ENCODE assay signal across 18 cellular contexts in genomic region chr18:53941601-53942335, GRCh38.
DNase-seq lines count a peak whose midpoint lies in the region; ATAC-seq and FAIRE-seq lines count a peak whose summit lies in the region.
"Had no signal": no experiment of that assay in that cellular context is flagged by ENCODE, and none has a peak within 500 bp of the region (broad histone marks: within the 10 kb centered on the region; RNA-seq: fewer than 3 reads in every experiment).

No MANE protein-coding gene starts in this region.

- H3K36me3 Mint-ChIP-seq in CD4-positive, alpha-beta memory T cell: no peaks in the 10 kb centered on the region
- H3K36me3 Mint-ChIP-seq: activated naive CD8-positive, alpha-beta T cell treated with anti-CD3 and anti-CD28 coated beads, Interleukin-2, amount 10 ng/mL, durations not matched to agents 7 days and 5 days had no signal

- no peak for FAIRE-seq in frontal cortex (lab: Jason Lieb, UNC)

- H3K4me3 Mint-ChIP-seq in CD4-positive, alpha-beta memory T cell: no peak overlapping the region
- H3K4me3 Mint-ChIP-seq: activated naive CD8-positive, alpha-beta T cell treated with anti-CD3 and anti-CD28 coated beads, Interleukin-2, amount 10 ng/mL, durations not matched to agents 7 days and 5 days; nephron had no signal

- no peaks in the 10 kb centered on the region for H3K4me1 Mint-ChIP-seq in CD4-positive, alpha-beta memory T cell
- H3K4me1 Mint-ChIP-seq: activated naive CD8-positive, alpha-beta T cell treated with anti-CD3 and anti-CD28 coated beads, Interleukin-2, amount 10 ng/mL, durations not matched to agents 7 days and 5 days had no signal

- no peak overlapping the region for H3K23ac ChIP-seq in neuronal stem cell (ENCODE audit: low read depth, low read length, poor library complexity)

- peak; percentile 91 for DNase-seq in DMS 273 (lab: John Stamatoyannopoulos, UW; ENCODE audit: unreplicated experiment)
- DNase-seq in MG63: peak; percentile 1
- DNase-seq in astrocyte of the hippocampus (ENCODE audit: low read depth, low spot score): peak; percentile 15
- no peak for DNase-seq in neuronal stem cell (ENCODE audit: low spot score)
- no peak for DNase-seq in frontal cortex (ENCODE audit: low spot score in 2 of 2)
- no peak for DNase-seq in Right ventricle myocardium inferior (ENCODE audit: missing footprints)
- DNase-seq in occipital lobe (lab: John Stamatoyannopoulos, UW): no peak
- no peak for DNase-seq in CD4-positive, alpha-beta memory T cell
- DNase-seq: activated CD4-positive, alpha-beta T cell treated with anti-CD3 and anti-CD28 coated beads, Interleukin-2, amount 50 U/mL, for 48 hours; activated naive CD8-positive, alpha-beta T cell treated with anti-CD3 and anti-CD28 coated beads, Interleukin-2, amount 10 ng/mL, durations not matched to agents 7 days and 5 days; activated T-cell treated with anti-CD3 and anti-CD28 coated beads, Interleukin-2, amount 50 U/mL, for 48 hours; central memory CD4-positive, alpha-beta T cell; DND-41; effector CD8-positive, alpha-beta T cell; NCI-H1092 treated with DMSO at 0.1 percent for 48 hours had no signal

- CTCF ChIA-PET in CD4-positive, alpha-beta memory T cell (lab: Charles Lee; ENCODE audit: partially characterized antibody): no interaction called here

- H3K27me3 ChIP-seq in MG63 (no peaks in the 10 kb centered on the region), neuronal stem cell (ENCODE audit: control insufficient read depth in 3 of 3, insufficient read depth in 3 of 3, low read depth in 1 of 3, low read length in 3 of 3) (no peaks in the 10 kb centered on the region)
- no peaks in the 10 kb centered on the region for H3K27me3 ChIP-seq in CD4-positive, alpha-beta memory T cell (ENCODE audit: insufficient read depth, low read length)

- no peak overlapping the region for H2AK5ac ChIP-seq in neuronal stem cell (ENCODE audit: low read depth, low read length)

- H3K4me3 ChIP-seq in MG63 (no peak overlapping the region), neuronal stem cell (ENCODE audit: low read length in 2 of 2) (no peak overlapping the region)
- H3K4me3 ChIP-seq in CD4-positive, alpha-beta memory T cell (ENCODE audit: low read length in 2 of 2): no peak overlapping the region
- H3K4me3 ChIP-seq: HAP-1 had no signal

- H3K9me3 ChIP-seq in MG63 (no peaks in the 10 kb centered on the region), neuronal stem cell (replicated peaks in 1 of 2; ENCODE audit: control insufficient read depth in 2 of 2, insufficient read depth in 1 of 2, low read depth in 1 of 2, low read length in 2 of 2) (peaks cover 16 to 24% of the 10 kb centered on the region in 2 donors)
- H3K9me3 ChIP-seq in CD4-positive, alpha-beta memory T cell (ENCODE audit: control insufficient read depth in 1 of 2, low read length in 2 of 2): no peaks in the 10 kb centered on the region
- H3K9me3 ChIP-seq: HAP-1 had no signal

- H3K9me3 Mint-ChIP-seq in CD4-positive, alpha-beta memory T cell: peaks cover 0 to 23% (median 7%) of the 10 kb centered on the region in 8 donors

- no peak overlapping the region for H3K4me2 ChIP-seq in neuronal stem cell (ENCODE audit: insufficient read depth, low read length, poor library complexity, severe bottlenecking)

- POLR2A ChIA-PET in CD4-positive, alpha-beta memory T cell (lab: Charles Lee; ENCODE audit: partially characterized antibody): no interaction called here

- H2BK5ac ChIP-seq in neuronal stem cell (ENCODE audit: low read length): no peak overlapping the region

- ATAC-seq in Right ventricle myocardium inferior: no peak

- no peak overlapping the region for H3K4ac ChIP-seq in neuronal stem cell (ENCODE audit: low read length)

- H2AFZ ChIP-seq in neuronal stem cell (ENCODE audit: low read length): no peak overlapping the region

- H2BK15ac ChIP-seq in neuronal stem cell (ENCODE audit: low read length): no peak overlapping the region

- H3K79me1 ChIP-seq in neuronal stem cell (ENCODE audit: low read depth, low read length): no peaks in the 10 kb centered on the region

- H3K14ac ChIP-seq in neuronal stem cell (ENCODE audit: low read length): peak overlapping the region; percentile 57

- H3K27me3 Mint-ChIP-seq in CD4-positive, alpha-beta memory T cell: no peaks in the 10 kb centered on the region
- H3K27me3 Mint-ChIP-seq: activated naive CD8-positive, alpha-beta T cell treated with anti-CD3 and anti-CD28 coated beads, Interleukin-2, amount 10 ng/mL, durations not matched to agents 7 days and 5 days had no signal

- H3K36me3 ChIP-seq in MG63 (no peaks in the 10 kb centered on the region), neuronal stem cell (replicated peaks in 1 of 2; ENCODE audit: control insufficient read depth in 2 of 2, insufficient read depth in 2 of 2, low read length in 2 of 2) (no peaks in the 10 kb centered on the region)
- H3K36me3 ChIP-seq in CD4-positive, alpha-beta memory T cell (ENCODE audit: insufficient read depth, low read length): no peaks in the 10 kb centered on the region
- H3K36me3 ChIP-seq: HAP-1 had no signal

- H3K27ac Mint-ChIP-seq in CD4-positive, alpha-beta memory T cell: no peak overlapping the region
- H3K27ac Mint-ChIP-seq: activated naive CD8-positive, alpha-beta T cell treated with anti-CD3 and anti-CD28 coated beads, Interleukin-2, amount 10 ng/mL, durations not matched to agents 7 days and 5 days; nephron had no signal

- no peak overlapping the region for H2BK120ac ChIP-seq in neuronal stem cell (ENCODE audit: low read depth, low read length)

- H4K91ac ChIP-seq in neuronal stem cell (ENCODE audit: low read depth, low read length, poor library complexity): no peak overlapping the region

- no peak overlapping the region for H4K8ac ChIP-seq in neuronal stem cell (ENCODE audit: low read depth, low read length)

- H3K4me1 ChIP-seq in neuronal stem cell (ENCODE audit: control insufficient read depth in 2 of 2, insufficient read depth in 1 of 2, low read depth in 1 of 2, low read length in 2 of 2): no peaks in the 10 kb centered on the region
- no peaks in the 10 kb centered on the region for H3K4me1 ChIP-seq in CD4-positive, alpha-beta memory T cell (ENCODE audit: insufficient read depth, low read length)
- H3K4me1 ChIP-seq: HAP-1 had no signal

- no peak overlapping the region for H3K9ac ChIP-seq in neuronal stem cell (ENCODE audit: low read depth, low read length, poor library complexity)

- no peak overlapping the region for H2BK12ac ChIP-seq in neuronal stem cell (ENCODE audit: low read length)

- H3K27ac ChIP-seq in neuronal stem cell (replicated peaks; ENCODE audit: low read length): no peak overlapping the region
- H3K27ac ChIP-seq in CD4-positive, alpha-beta memory T cell (ENCODE audit: low read depth, low read length): no peak overlapping the region
- H3K27ac ChIP-seq: C4-2B had no signal

- intact Hi-C loops in Right ventricle myocardium inferior (cut with DNase I): loop anchor here (10.0 kb wide), 1 partner anchor 57 kb away; no protein-coding TSS in a partner anchor
- intact Hi-C loops in CD4-positive, alpha-beta memory T cell (cut with micrococcal nuclease): no loop called here

- no peak overlapping the region for H3K18ac ChIP-seq in neuronal stem cell (ENCODE audit: low read length)

Comparison
In these comparisons a context has a peak if more than half of its experiments do, and no peak if none do; other contexts are left out.
1. DNase-seq: peak in DMS 273 (single experiment), MG63 (single experiment) and astrocyte of the hippocampus (single experiment); none in neuronal stem cell (single experiment), frontal cortex (0 of 2), Right ventricle myocardium inferior (single experiment), occipital lobe (single experiment) and CD4-positive, alpha-beta memory T cell (0 of 5).